ENCODE assay signal across 16 cellular contexts in genomic region chr20:57880155-57880648, GRCh38.
DNase-seq lines count a peak whose midpoint lies in the region; ATAC-seq, FAIRE-seq and TF ChIP-seq lines count a peak whose summit lies in the region.
"Had no signal": no experiment of that assay in that cellular context is flagged by ENCODE, and none has a peak within 500 bp of the region (broad histone marks: within the 10 kb centered on the region; RNA-seq: fewer than 3 reads in every experiment).

No MANE protein-coding gene starts in this region.

- ATAC-seq in SK-N-SH treated with all-trans-retinoic acid at 6 μM for 48 hours, result no peak
- ATAC-seq: activated T-cell treated with anti-CD3 and anti-CD28 coated beads, Interleukin-2, amount 50 U/mL, for 4 hours; stimulated activated naive CD8-positive, alpha-beta T cell treated with anti-CD3 and anti-CD28 coated beads, Interleukin-15, amount 100 ng/mL, for 72 hours had no signal

- H3K4me3 ChIP-seq in skin epidermis, result no peak overlapping the region
- H3K4me3 ChIP-seq: BLaER1 had no signal

- H3K27ac ChIP-seq in skin epidermis, result peak overlapping the region in 11 of 21 experiments; percentile 6 to 84 (median 65)
- H3K27ac ChIP-seq: BLaER1 had no signal

- no peak for FAIRE-seq in GM19239 (lab: Jason Lieb, UNC)
- FAIRE-seq: colon, RCC 7860 had no signal

- DNase-seq in GM03348 (ENCODE audit: low spot score) (peak; percentile 55), brain pericyte (ENCODE audit: low read depth, low spot score) (peak; percentile 36), islet precursor cell (peak; percentile 22), GM19239 (ENCODE audit: insufficient read length, low spot score) (no peak), superior temporal gyrus (ENCODE audit: extremely low spot score) (no peak)
- no peak for DNase-seq in activated CD4-positive, alpha-beta T cell treated with anti-CD3 and anti-CD28 coated beads, Interleukin-2, amount 50 U/mL, for 4 hours
- DNase-seq: activated CD4-positive, CD25-positive, alpha-beta regulatory T cell treated with anti-CD3 and anti-CD28 coated beads, Interleukin-2, amount 50 U/mL, for 72 hours; activated T-cell treated with anti-CD3 and anti-CD28 coated beads, Interleukin-2, amount 50 U/mL, for 4 hours; NCI-H2081 treated with DMSO at 0.1 percent for 48 hours; NCI-H774; stimulated activated naive CD8-positive, alpha-beta T cell treated with anti-CD3 and anti-CD28 coated beads, Interleukin-15, amount 100 ng/mL, for 72 hours had no signal

TF ChIP-seq in SK-N-SH treated with all-trans-retinoic acid at 6 μM for 48 hours, 23 proteins besides CTCF, POLR2A, EP300 and RAD21:
- TF ChIP-seq GLIS3 (CRISPR knock-in tag; IDR thresholded peaks at IDR 0.05) (no peak), CSRNP3 (CRISPR knock-in tag; IDR thresholded peaks at IDR 0.05) (no peak), PATZ1 (CRISPR knock-in tag; IDR thresholded peaks at IDR 0.05; ENCODE audit: borderline replicate concordance) (no peak), ZNF565 (CRISPR knock-in tag; conservative IDR thresholded peaks at IDR 0.05; ENCODE audit: low read depth) (no peak), TCF4 (CRISPR knock-in tag; IDR thresholded peaks at IDR 0.05; ENCODE audit: borderline replicate concordance) (no peak), POU6F1 (CRISPR knock-in tag; IDR thresholded peaks at IDR 0.05; ENCODE audit: borderline replicate concordance, low read depth) (no peak), TSHZ2 (CRISPR knock-in tag; IDR thresholded peaks at IDR 0.05) (no peak), ISL1 (CRISPR knock-in tag; IDR thresholded peaks at IDR 0.05) (no peak), ZNF8 (CRISPR knock-in tag; IDR thresholded peaks at IDR 0.05) (no peak)

Comparison
In these comparisons a context has a peak if more than half of its experiments do, and no peak if none do; other contexts are left out.
1. DNase-seq: peak in GM03348 (single experiment), brain pericyte (single experiment) and islet precursor cell (single experiment); none in activated CD4-positive, alpha-beta T cell treated with anti-CD3 and anti-CD28 coated beads, Interleukin-2, amount 50 U/mL, for 4 hours (0 of 2), GM19239 (single experiment) and superior temporal gyrus (single experiment).